In genomic region chr13:97512732-97513131, GRCh38 we compare ENCODE assay signal across 22 cellular contexts.
DNase-seq lines count a peak whose midpoint lies in the region; ATAC-seq and TF ChIP-seq lines count a peak whose summit lies in the region.
"Had no signal": no experiment of that assay in that cellular context is flagged by ENCODE, and none has a peak within 500 bp of the region (broad histone marks: within the 10 kb centered on the region; RNA-seq: fewer than 3 reads in every experiment).

No MANE protein-coding gene starts in this region.

- ATAC-seq in esophagus mucosa: peak; percentile 18
- ATAC-seq in HG02884 (IDR thresholded peaks at IDR 0.05; ENCODE audit: unreplicated experiment): no peak

- H4K12ac ChIP-seq in trophoblast cell (ENCODE audit: low read depth, low read length): no peak overlapping the region

- no peaks in the 10 kb centered on the region for H3K27me3 ChIP-seq in liver (ENCODE audit: control insufficient read depth in 4 of 4, insufficient read depth in 4 of 4, low read length in 3 of 4)
- H3K27me3 ChIP-seq in prostate gland (replicated peaks; ENCODE audit: insufficient read depth): no peaks in the 10 kb centered on the region
- no peaks in the 10 kb centered on the region for H3K27me3 ChIP-seq in trophoblast cell (ENCODE audit: insufficient read depth, low read length)

- H2BK120ac ChIP-seq in trophoblast cell (ENCODE audit: insufficient read depth, low read length, poor library complexity): no peak overlapping the region

- WGBS in liver: 78% methylated on average over 3 of the region's 3 CpGs
- 83% methylated on average over 3 of the region's 3 CpGs for WGBS in prostate gland
- no CpG with 5 or more reads among the region's 3 CpGs for WGBS in trophoblast cell (ENCODE audit: extremely low coverage, insufficient coverage, insufficient read length)

- H3K27ac ChIP-seq in liver (ENCODE audit: low read depth in 1 of 2, low read length in 2 of 2) (no peak overlapping the region), prostate gland (no peak overlapping the region), trophoblast cell (ENCODE audit: low read depth, low read length) (no peak overlapping the region)
- H3K27ac ChIP-seq: SK-N-MC had no signal

- no peak overlapping the region for H2AFZ ChIP-seq in trophoblast cell (ENCODE audit: insufficient read depth, low read length, poor library complexity)

- no peak overlapping the region for H2BK12ac ChIP-seq in trophoblast cell (ENCODE audit: low read length)

- H3K4me1 ChIP-seq in liver (ENCODE audit: control insufficient read depth in 4 of 4, insufficient read depth in 4 of 4, low read length in 3 of 4) (no peaks in the 10 kb centered on the region), prostate gland (replicated peaks) (no peaks in the 10 kb centered on the region), trophoblast cell (ENCODE audit: control insufficient read depth in 1 of 2, insufficient read depth in 2 of 2, low read length in 2 of 2) (no peaks in the 10 kb centered on the region)

- intact Hi-C loops in prostate gland (cut with DNase I): no loop called here

- DNase-seq in GM12864 (ENCODE audit: low read depth): no peak
- DNase-seq in LNCaP clone FGC (ENCODE audit: low read depth): no peak
- DNase-seq in prostate gland (ENCODE audit: low spot score): no peak
- no peak for DNase-seq in trophoblast cell
- DNase-seq: ACHN, AML-193, COR-L47, DMS 273 treated with DMSO at 0.1 percent for 48 hours, GOT3, Kasumi-1, MM.1S, NCI-H1092 treated with DMSO at 0.1 percent for 48 hours, NCI-H1694, NCI-H2081 treated with DMSO at 0.1 percent for 48 hours, NCI-H510A, NCI-H748 treated with DMSO at 0.1 percent for 48 hours, OCI-M1, Right ventricle myocardium superior had no signal

- H3K9me3 ChIP-seq in liver (ENCODE audit: control insufficient read depth in 4 of 4, low read length in 3 of 4): peaks cover 0 to 4% (median 0%) of the 10 kb centered on the region in 4 donors
- H3K9me3 ChIP-seq in prostate gland: no peaks in the 10 kb centered on the region
- H3K9me3 ChIP-seq in trophoblast cell (ENCODE audit: insufficient read depth, low read depth, low read length): no peaks in the 10 kb centered on the region

- H4K8ac ChIP-seq in trophoblast cell (ENCODE audit: low read depth, low read length): no peak overlapping the region

- no peak overlapping the region for H3K9ac ChIP-seq in liver (ENCODE audit: low read depth in 1 of 2, low read length in 2 of 2)
- H3K9ac ChIP-seq in trophoblast cell (ENCODE audit: low read length): no peak overlapping the region

- H3K79me1 ChIP-seq in trophoblast cell (ENCODE audit: low read length): no peaks in the 10 kb centered on the region

- peak; percentile 18 to 38 for TF ChIP-seq RAD21 in liver (IDR thresholded peaks at IDR 0.05)

- H3K4me2 ChIP-seq in trophoblast cell (ENCODE audit: low read length): no peak overlapping the region

- no peak overlapping the region for H3K4ac ChIP-seq in trophoblast cell (ENCODE audit: low read depth, low read length)

- no peak overlapping the region for H3K14ac ChIP-seq in trophoblast cell (ENCODE audit: low read length)

- H3K36me3 ChIP-seq in liver (ENCODE audit: control insufficient read depth in 4 of 4, insufficient read depth in 3 of 4, low read depth in 1 of 4, low read length in 3 of 4) (no peaks in the 10 kb centered on the region), prostate gland (no peaks in the 10 kb centered on the region), trophoblast cell (ENCODE audit: control insufficient read depth in 1 of 2, insufficient read depth in 2 of 2, low read length in 2 of 2) (no peaks in the 10 kb centered on the region)

- no peak overlapping the region for H2AK5ac ChIP-seq in trophoblast cell (ENCODE audit: low read length)

- no peaks in the 10 kb centered on the region for H3K79me2 ChIP-seq in trophoblast cell (ENCODE audit: control insufficient read depth, insufficient read depth, low read length, poor library complexity)

- H3K4me3 ChIP-seq in GM12864 (ENCODE audit: low read depth, low read length): no peak overlapping the region
- H3K4me3 ChIP-seq in LNCaP clone FGC (ENCODE audit: low read depth, low read length): no peak overlapping the region
- no peak overlapping the region for H3K4me3 ChIP-seq in liver (ENCODE audit: low read depth in 1 of 3, low read length in 3 of 3)
- no peak overlapping the region for H3K4me3 ChIP-seq in prostate gland
- no peak overlapping the region for H3K4me3 ChIP-seq in trophoblast cell (ENCODE audit: low read depth, low read length)
- H3K4me3 ChIP-seq: SK-N-MC had no signal

- no peak for TF ChIP-seq POLR2A in prostate gland (IDR thresholded peaks at IDR 0.05)

- TF ChIP-seq CTCF in GM12864 (IDR thresholded peaks at IDR 0.05; ENCODE audit: low read depth, low read length, missing control alignments) (peak; percentile 4), LNCaP clone FGC (IDR thresholded peaks at IDR 0.05; ENCODE audit: control insufficient read depth, extremely low read depth, insufficient read depth) (peak; percentile 17; the same call in 1 of the 2 replicates), liver (IDR thresholded peaks at IDR 0.05; ENCODE audit: low read depth, low read length, missing input control) (no peak), prostate gland (IDR thresholded peaks at IDR 0.05) (no peak)

- H4K91ac ChIP-seq in trophoblast cell (ENCODE audit: low read depth, low read length): no peak overlapping the region

- H3K18ac ChIP-seq in trophoblast cell (ENCODE audit: low read length): no peak overlapping the region

- no peak overlapping the region for H2BK5ac ChIP-seq in trophoblast cell (ENCODE audit: low read depth, low read length, poor library complexity)

- no peak overlapping the region for H3K23ac ChIP-seq in trophoblast cell (ENCODE audit: low read length)

TF ChIP-seq in liver, 16 proteins besides CTCF, POLR2A, EP300 and RAD21:
- TF ChIP-seq FOXA1 (IDR thresholded peaks at IDR 0.05) (no peak), HNF4G (IDR thresholded peaks at IDR 0.05) (no peak), YY1 (IDR thresholded peaks at IDR 0.05) (no peak), JUND (IDR thresholded peaks at IDR 0.05) (no peak), TAF1 (conservative IDR thresholded peaks at IDR 0.05) (no peak), HNF4A (conservative IDR thresholded peaks at IDR 0.05) (no peak), NR2F2 (IDR thresholded peaks at IDR 0.05) (no peak), REST (IDR thresholded peaks at IDR 0.05) (no peak)
- TF ChIP-seq, protein P1, sequence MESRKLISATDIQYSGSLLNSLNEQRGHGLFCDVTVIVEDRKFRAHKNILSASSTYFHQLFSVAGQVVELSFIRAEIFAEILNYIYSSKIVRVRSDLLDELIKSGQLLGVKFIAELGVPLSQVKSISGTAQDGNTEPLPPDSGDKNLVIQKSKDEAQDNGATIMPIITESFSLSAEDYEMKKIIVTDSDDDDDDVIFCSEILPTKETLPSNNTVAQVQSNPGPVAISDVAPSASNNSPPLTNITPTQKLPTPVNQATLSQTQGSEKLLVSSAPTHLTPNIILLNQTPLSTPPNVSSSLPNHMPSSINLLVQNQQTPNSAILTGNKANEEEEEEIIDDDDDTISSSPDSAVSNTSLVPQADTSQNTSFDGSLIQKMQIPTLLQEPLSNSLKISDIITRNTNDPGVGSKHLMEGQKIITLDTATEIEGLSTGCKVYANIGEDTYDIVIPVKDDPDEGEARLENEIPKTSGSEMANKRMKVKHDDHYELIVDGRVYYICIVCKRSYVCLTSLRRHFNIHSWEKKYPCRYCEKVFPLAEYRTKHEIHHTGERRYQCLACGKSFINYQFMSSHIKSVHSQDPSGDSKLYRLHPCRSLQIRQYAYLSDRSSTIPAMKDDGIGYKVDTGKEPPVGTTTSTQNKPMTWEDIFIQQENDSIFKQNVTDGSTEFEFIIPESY (IDR thresholded peaks at IDR 0.05): no peak
- TF ChIP-seq, protein P2, sequence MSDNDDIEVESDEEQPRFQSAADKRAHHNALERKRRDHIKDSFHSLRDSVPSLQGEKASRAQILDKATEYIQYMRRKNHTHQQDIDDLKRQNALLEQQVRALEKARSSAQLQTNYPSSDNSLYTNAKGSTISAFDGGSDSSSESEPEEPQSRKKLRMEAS (IDR thresholded peaks at IDR 0.05): no peak
- TF ChIP-seq, protein P3, sequence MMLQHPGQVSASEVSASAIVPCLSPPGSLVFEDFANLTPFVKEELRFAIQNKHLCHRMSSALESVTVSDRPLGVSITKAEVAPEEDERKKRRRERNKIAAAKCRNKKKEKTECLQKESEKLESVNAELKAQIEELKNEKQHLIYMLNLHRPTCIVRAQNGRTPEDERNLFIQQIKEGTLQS (IDR thresholded peaks at IDR 0.05): no peak

Comparison
In these comparisons a context has a peak if more than half of its experiments do, and no peak if none do; other contexts are left out.
1. CTCF ChIP-seq: peak in GM12864 (single experiment) and LNCaP clone FGC (single experiment); none in liver (single experiment) and prostate gland (0 of 4).